Comparison of ENCODE assay signal across 28 cellular contexts in the genomic region with DNA sequence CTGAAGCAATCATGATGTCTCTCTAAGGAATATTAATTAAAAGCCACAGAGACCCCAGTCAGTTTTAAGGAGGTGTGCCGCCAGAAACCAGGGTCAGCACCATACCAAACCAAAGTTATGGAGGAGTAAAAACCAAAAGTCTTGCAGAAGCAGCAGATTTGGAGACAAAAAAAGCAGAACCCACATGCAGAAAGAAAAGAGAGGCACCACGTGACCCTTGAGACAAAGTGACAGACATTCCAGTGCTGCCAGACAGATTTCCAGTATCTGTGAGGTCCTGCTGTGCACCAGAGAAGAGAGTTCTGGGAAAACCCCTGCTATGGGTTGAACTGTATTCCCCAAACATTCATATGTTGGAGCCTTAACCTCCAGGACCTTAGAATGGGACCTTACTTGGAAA. TPM values are rescaled to one million over a fixed set of nuclear protein-coding genes. Genes with fewer than 3 reads are reported as not detected.
"Had no signal": no experiment of that assay in that cellular context is flagged by ENCODE, and none has a peak within 500 bp of the region (broad histone marks: within the 10 kb centered on the region; RNA-seq: fewer than 3 reads in every experiment).

No MANE protein-coding gene starts in this region.

- H3K27me3 ChIP-seq: adrenal gland, ascending aorta, breast epithelium, hepatocyte, testis had no signal

- H3K4me3 ChIP-seq: adrenal gland, ascending aorta, breast epithelium, hepatocyte, mucosa of descending colon, testis had no signal

- ATAC-seq: activated CD8-positive, alpha-beta T cell treated with anti-CD3 and anti-CD28 coated beads, Interleukin-2, amount 10 ng/mL, durations not matched to agents 7 days and 5 days; mucosa of descending colon; stimulated activated naive B cell treated with anti-CD40 and anti-IgM and Interleukin-4, amounts not matched to agents 10 μg/mL and 1 μg/mL and 100 μg/mL, for 72 hours had no signal

- H3K4me1 ChIP-seq: breast epithelium had no signal

- H3K27ac ChIP-seq: breast epithelium, hepatocyte, WERI-Rb-1 had no signal

- FAIRE-seq: colon, TTC549 had no signal

- H3K9me3 ChIP-seq: adrenal gland, ascending aorta, breast epithelium, mucosa of descending colon, testis had no signal

- H3K36me3 ChIP-seq: adrenal gland, ascending aorta, breast epithelium, WERI-Rb-1 had no signal

- DNase-seq: activated CD4-positive, alpha-beta T cell treated with anti-CD3 and anti-CD28 coated beads, Interleukin-2, amount 50 U/mL, for 1 hour; activated CD4-positive, CD25-positive, alpha-beta regulatory T cell treated with anti-CD3 and anti-CD28 coated beads, Interleukin-2, amount 50 U/mL, for 72 hours; activated CD8-positive, alpha-beta T cell treated with anti-CD3 and anti-CD28 coated beads, Interleukin-2, amount 10 ng/mL, durations not matched to agents 7 days and 5 days; activated naive CD4-positive, alpha-beta T cell; activated T-cell treated with anti-CD3 and anti-CD28 coated beads, Interleukin-2, amount 50 U/mL, for 1 hour; adrenal gland; effector memory CD4-positive, alpha-beta T cell; foreskin melanocyte; glutamatergic neuron; immature natural killer cell; mucosa of descending colon; occipital lobe; posterior cingulate gyrus; stimulated activated CD4-positive, alpha-beta T cell treated with anti-CD3 and anti-CD28 coated beads, Interleukin-2, amount 100 ng/mL, for 48 hours; stimulated activated CD8-positive, alpha-beta memory T cell treated with anti-CD3 and anti-CD28 coated beads, Interleukin-4, amount 100 ng/mL, for 48 hours; stimulated activated naive B cell treated with anti-CD40 and anti-IgM and Interleukin-4, amounts not matched to agents 10 μg/mL and 1 μg/mL and 100 μg/mL, for 72 hours; T-helper 1 cell; testis; WERI-Rb-1 had no signal

- H3K79me2 ChIP-seq: hepatocyte had no signal

- H2AFZ ChIP-seq: hepatocyte had no signal

RNA-seq across cellular contexts. Expression of a gene that starts 59.7 kb away (rescaled TPM):
- total RNA-seq: activated CD8-positive, alpha-beta T cell treated with anti-CD3 and anti-CD28 coated beads, Interleukin-2, amount 10 ng/mL, durations not matched to agents 7 days and 5 days; adrenal gland; ascending aorta; dermis microvascular lymphatic vessel endothelial cell; hepatocyte; mucosa of descending colon; occipital lobe had no signal
- polyA plus RNA-seq: hepatocyte, immature natural killer cell, neural cell had no signal

RNA-seq across cellular contexts. Expression of a gene that starts 59.8 kb away (rescaled TPM):
- total RNA-seq: activated CD8-positive, alpha-beta T cell treated with anti-CD3 and anti-CD28 coated beads, Interleukin-2, amount 10 ng/mL, durations not matched to agents 7 days and 5 days; adrenal gland; ascending aorta; breast epithelium; dermis microvascular lymphatic vessel endothelial cell; hepatocyte; lower leg skin; mucosa of descending colon; occipital lobe had no signal
- polyA plus RNA-seq: adrenal gland, esophagus, hepatocyte, immature natural killer cell, neural cell had no signal
